In genomic region chr16:29745853-29746345, GRCh38 we compare ENCODE assay signal across 1 cellular context.
TF ChIP-seq lines count a peak whose summit lies in the region.

A gene with protein sequence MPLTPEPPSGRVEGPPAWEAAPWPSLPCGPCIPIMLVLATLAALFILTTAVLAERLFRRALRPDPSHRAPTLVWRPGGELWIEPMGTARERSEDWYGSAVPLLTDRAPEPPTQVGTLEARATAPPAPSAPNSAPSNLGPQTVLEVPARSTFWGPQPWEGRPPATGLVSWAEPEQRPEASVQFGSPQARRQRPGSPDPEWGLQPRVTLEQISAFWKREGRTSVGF (minus strand): TSS chr16:29745990. CDS start chr16:29744951, 1,039 bp downstream.

TF ChIP-seq in HepG2, 621 proteins besides CTCF, POLR2A, EP300 and RAD21 (continued from another document):
- TF ChIP-seq ZBTB2 (CRISPR knock-in tag; IDR thresholded peaks at IDR 0.05; ENCODE audit: low read depth), result no peak
- TF ChIP-seq, protein P1, sequence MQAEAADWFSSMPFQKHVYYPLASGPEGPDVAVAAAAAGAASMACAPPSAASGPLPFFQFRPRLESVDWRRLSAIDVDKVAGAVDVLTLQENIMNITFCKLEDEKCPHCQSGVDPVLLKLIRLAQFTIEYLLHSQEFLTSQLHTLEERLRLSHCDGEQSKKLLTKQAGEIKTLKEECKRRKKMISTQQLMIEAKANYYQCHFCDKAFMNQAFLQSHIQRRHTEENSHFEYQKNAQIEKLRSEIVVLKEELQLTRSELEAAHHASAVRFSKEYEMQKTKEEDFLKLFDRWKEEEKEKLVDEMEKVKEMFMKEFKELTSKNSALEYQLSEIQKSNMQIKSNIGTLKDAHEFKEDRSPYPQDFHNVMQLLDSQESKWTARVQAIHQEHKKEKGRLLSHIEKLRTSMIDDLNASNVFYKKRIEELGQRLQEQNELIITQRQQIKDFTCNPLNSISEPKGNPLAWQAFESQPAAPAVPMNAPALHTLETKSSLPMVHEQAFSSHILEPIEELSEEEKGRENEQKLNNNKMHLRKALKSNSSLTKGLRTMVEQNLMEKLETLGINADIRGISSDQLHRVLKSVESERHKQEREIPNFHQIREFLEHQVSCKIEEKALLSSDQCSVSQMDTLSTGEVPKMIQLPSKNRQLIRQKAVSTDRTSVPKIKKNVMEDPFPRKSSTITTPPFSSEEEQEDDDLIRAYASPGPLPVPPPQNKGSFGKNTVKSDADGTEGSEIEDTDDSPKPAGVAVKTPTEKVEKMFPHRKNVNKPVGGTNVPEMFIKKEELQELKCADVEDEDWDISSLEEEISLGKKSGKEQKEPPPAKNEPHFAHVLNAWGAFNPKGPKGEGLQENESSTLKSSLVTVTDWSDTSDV (CRISPR knock-in tag; IDR thresholded peaks at IDR 0.05), result no peak
- no peak for TF ChIP-seq ZNF382 (CRISPR knock-in tag; IDR thresholded peaks at IDR 0.05; ENCODE audit: borderline replicate concordance)
- no peak for TF ChIP-seq ATF7-NPFF (CRISPR knock-in tag; IDR thresholded peaks at IDR 0.05; ENCODE audit: low read depth)
- no peak for TF ChIP-seq TEF (CRISPR knock-in tag; IDR thresholded peaks at IDR 0.05)
- TF ChIP-seq ZNF660 (CRISPR knock-in tag; IDR thresholded peaks at IDR 0.05; ENCODE audit: borderline replicate concordance, low read depth), result no peak
- TF ChIP-seq HIC2 (CRISPR knock-in tag; IDR thresholded peaks at IDR 0.05; ENCODE audit: low read depth), result no peak
- TF ChIP-seq ZNF572 (CRISPR knock-in tag; IDR thresholded peaks at IDR 0.05), result no peak
- no peak for TF ChIP-seq ZBTB34 (CRISPR knock-in tag; IDR thresholded peaks at IDR 0.05)
- no peak for TF ChIP-seq FOXO1 (CRISPR knock-in tag; IDR thresholded peaks at IDR 0.05)
- TF ChIP-seq, protein P2, sequence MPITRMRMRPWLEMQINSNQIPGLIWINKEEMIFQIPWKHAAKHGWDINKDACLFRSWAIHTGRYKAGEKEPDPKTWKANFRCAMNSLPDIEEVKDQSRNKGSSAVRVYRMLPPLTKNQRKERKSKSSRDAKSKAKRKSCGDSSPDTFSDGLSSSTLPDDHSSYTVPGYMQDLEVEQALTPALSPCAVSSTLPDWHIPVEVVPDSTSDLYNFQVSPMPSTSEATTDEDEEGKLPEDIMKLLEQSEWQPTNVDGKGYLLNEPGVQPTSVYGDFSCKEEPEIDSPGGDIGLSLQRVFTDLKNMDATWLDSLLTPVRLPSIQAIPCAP (CRISPR knock-in tag; IDR thresholded peaks at IDR 0.05; ENCODE audit: low read depth), result no peak
- TF ChIP-seq SMAD9 (CRISPR knock-in tag; IDR thresholded peaks at IDR 0.05), result no peak
